Comparison of ENCODE assay signal across 20 cellular contexts in the genomic region with DNA sequence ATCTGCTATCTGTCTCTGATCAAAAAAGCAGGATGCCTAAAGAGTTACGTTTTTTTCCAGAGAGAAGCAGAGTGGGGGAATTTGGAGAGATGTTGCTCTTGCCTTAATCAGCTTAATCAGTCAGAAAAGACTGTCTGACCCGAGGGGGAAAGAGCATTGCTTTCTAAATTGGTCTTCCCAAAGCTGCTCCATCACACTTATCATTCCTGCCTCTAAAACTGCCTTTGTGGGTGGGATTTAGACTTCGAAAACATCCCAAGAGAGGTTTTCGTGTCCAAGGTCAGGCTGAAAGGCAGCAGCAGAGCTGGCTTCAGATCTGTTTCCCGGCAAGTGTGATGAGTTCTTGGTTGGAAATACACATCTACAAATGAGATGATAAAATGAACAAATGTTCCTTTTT.
"Had no signal": no experiment of that assay in that cellular context is flagged by ENCODE, and none has a peak within 500 bp of the region (broad histone marks: within the 10 kb centered on the region; RNA-seq: fewer than 3 reads in every experiment).

No MANE protein-coding gene starts in this region.

- H3K27ac ChIP-seq: foreskin keratinocyte, hepatocyte, ovary, psoas muscle, tibial nerve, WERI-Rb-1 had no signal

- H3K36me3 Mint-ChIP-seq: brain, memory B cell had no signal

- H3K27me3 Mint-ChIP-seq: activated T-helper 17 cell treated with anti-CD3 and anti-CD28 coated beads, Interleukin-2, amount 50 U/mL, for 72 hours; brain; memory B cell; stimulated activated naive CD8-positive, alpha-beta T cell treated with anti-CD3 and anti-CD28 coated beads, Interleukin-15, Interleukin-2, amounts not matched to agents 100 ng/mL and 50 ng/mL, for 24 hours had no signal

- DNase-seq: activated naive CD4-positive, alpha-beta T cell; activated T-cell treated with anti-CD3 and anti-CD28 coated beads, Interleukin-2, amount 50 U/mL, for 1 hour; caudate nucleus; effector memory CD4-positive, alpha-beta T cell; foreskin keratinocyte; mucosa of descending colon; ovary; psoas muscle; right cardiac atrium; stimulated activated CD4-positive, alpha-beta T cell treated with anti-CD3 and anti-CD28 coated beads, Interleukin-12 subunit alpha, Interleukin-12 subunit beta, amount 100 ng/mL, for 4 hours; WERI-Rb-1 had no signal

- H3K9me3 Mint-ChIP-seq: activated T-helper 17 cell treated with anti-CD3 and anti-CD28 coated beads, Interleukin-2, amount 50 U/mL, for 72 hours; memory B cell; stimulated activated naive CD8-positive, alpha-beta T cell treated with anti-CD3 and anti-CD28 coated beads, Interleukin-15, Interleukin-2, amounts not matched to agents 100 ng/mL and 50 ng/mL, for 24 hours had no signal

- H3K27ac Mint-ChIP-seq: activated T-helper 17 cell treated with anti-CD3 and anti-CD28 coated beads, Interleukin-2, amount 50 U/mL, for 72 hours; brain; memory B cell had no signal

- H3K4me1 ChIP-seq: foreskin keratinocyte, psoas muscle, tibial nerve had no signal

- H3K4me1 Mint-ChIP-seq: activated T-helper 17 cell treated with anti-CD3 and anti-CD28 coated beads, Interleukin-2, amount 50 U/mL, for 72 hours; memory B cell had no signal

- ATAC-seq: foreskin keratinocyte, mucosa of descending colon, psoas muscle, right cardiac atrium, SK-N-SH treated with all-trans-retinoic acid at 6 μM for 48 hours had no signal

- H3K9me3 ChIP-seq: mucosa of descending colon, ovary, psoas muscle, tibial nerve had no signal

- H3K36me3 ChIP-seq: ovary, tibial nerve, WERI-Rb-1 had no signal

- FAIRE-seq: TTC549, urothelium cell line had no signal

- H3K27me3 ChIP-seq: foreskin keratinocyte, hepatocyte, ovary, tibial nerve had no signal

- H3K4me3 Mint-ChIP-seq: activated T-helper 17 cell treated with anti-CD3 and anti-CD28 coated beads, Interleukin-2, amount 50 U/mL, for 72 hours; brain; memory B cell; stimulated activated naive CD8-positive, alpha-beta T cell treated with anti-CD3 and anti-CD28 coated beads, Interleukin-15, Interleukin-2, amounts not matched to agents 100 ng/mL and 50 ng/mL, for 24 hours had no signal

- H3K4me3 ChIP-seq: hepatocyte, mucosa of descending colon, ovary, psoas muscle, tibial nerve had no signal
